In genomic region chr10:90598513-90598912, GRCh38 we compare ENCODE assay signal across 30 cellular contexts.
"Had no signal": no experiment of that assay in that cellular context is flagged by ENCODE, and none has a peak within 500 bp of the region (broad histone marks: within the 10 kb centered on the region; RNA-seq: fewer than 3 reads in every experiment).

No MANE protein-coding gene starts in this region.

- H3K4me3 ChIP-seq: K562, Peyer's patch had no signal

- H3K27ac Mint-ChIP-seq: activated B cell treated with CpG ODN at 0.5 μM for 24 hours; activated CD4-positive, alpha-beta memory T cell treated with anti-CD3 and anti-CD28 coated beads for 36 hours; activated naive CD4-positive, alpha-beta T cell treated with anti-CD3 and anti-CD28 coated beads, Interleukin-2, amount 10 ng/mL, durations not matched to agents 7 days and 5 days; activated naive CD8-positive, alpha-beta T cell; activated naive CD8-positive, alpha-beta T cell treated with anti-CD3 and anti-CD28 coated beads, Interleukin-2, amount 50 U/mL, for 24 hours; brain had no signal

- H3K27me3 ChIP-seq: Peyer's patch had no signal

- H3K9me3 ChIP-seq: Peyer's patch had no signal

- H3K4me3 Mint-ChIP-seq: activated B cell treated with CpG ODN at 0.5 μM for 24 hours; activated CD4-positive, alpha-beta memory T cell treated with anti-CD3 and anti-CD28 coated beads for 36 hours; activated naive CD4-positive, alpha-beta T cell treated with anti-CD3 and anti-CD28 coated beads, Interleukin-2, amount 10 ng/mL, durations not matched to agents 7 days and 5 days; activated naive CD8-positive, alpha-beta T cell; activated naive CD8-positive, alpha-beta T cell treated with anti-CD3 and anti-CD28 coated beads, Interleukin-2, amount 50 U/mL, for 24 hours; activated T-cell treated with anti-CD3 and anti-CD28 coated beads, Interleukin-2, amount 50 U/mL, for 4 hours; brain had no signal

- H3K4me1 ChIP-seq: Peyer's patch had no signal

- H3K9me3 Mint-ChIP-seq: activated B cell treated with CpG ODN at 0.5 μM for 24 hours; activated naive CD4-positive, alpha-beta T cell treated with anti-CD3 and anti-CD28 coated beads, Interleukin-2, amount 10 ng/mL, durations not matched to agents 7 days and 5 days; activated T-cell treated with anti-CD3 and anti-CD28 coated beads, Interleukin-2, amount 50 U/mL, for 4 hours; brain had no signal

- H3K36me3 ChIP-seq: Peyer's patch had no signal

- DNase-seq: activated B cell treated with CpG ODN at 0.5 μM for 24 hours; activated CD4-positive, alpha-beta memory T cell treated with anti-CD3 and anti-CD28 coated beads for 36 hours; activated CD4-positive, alpha-beta T cell treated with anti-CD3 and anti-CD28 coated beads for 4 hours; activated CD4-positive, alpha-beta T cell treated with anti-CD3 and anti-CD28 coated beads, Interleukin-2, amount 50 U/mL, for 1 hour; activated CD4-positive, CD25-positive, alpha-beta regulatory T cell treated with anti-CD3 and anti-CD28 coated beads, Interleukin-2, amount 50 U/mL, for 72 hours; activated CD8-positive, alpha-beta memory T cell treated with anti-CD3 and anti-CD28 coated beads, Interleukin-2, amount 50 U/mL, for 4 hours; activated effector memory CD4-positive, alpha-beta T cell treated with Interleukin-2 at 50 U/mL for 16 hours; activated naive CD4-positive, alpha-beta T cell treated with anti-CD3 and anti-CD28 coated beads, Interleukin-2, amount 10 ng/mL, durations not matched to agents 7 days and 5 days; activated naive CD8-positive, alpha-beta T cell treated with anti-CD3 and anti-CD28 coated beads, Interleukin-2, amount 50 U/mL, for 24 hours; activated T-cell treated with anti-CD3 and anti-CD28 coated beads for 4 hours; activated T-cell treated with anti-CD3 and anti-CD28 coated beads, Interleukin-2, amount 50 U/mL, for 4 hours; anterior cingulate cortex; caudate nucleus; cerebellar nuclear complex; NCI-H1105; NCI-H1436; NCI-H1694; NCI-H1930; NCI-H2227 treated with DMSO at 0.1 percent for 48 hours; NCI-H446; NCI-H510A treated with DMSO at 0.1 percent for 48 hours; NCI-H526 treated with DMSO at 0.1 percent for 48 hours; NCI-H774; Peyer's patch; RPMI8226; SIG-M5; T1000 had no signal

- H3K36me3 Mint-ChIP-seq: activated CD4-positive, alpha-beta memory T cell treated with anti-CD3 and anti-CD28 coated beads for 36 hours; activated naive CD4-positive, alpha-beta T cell treated with anti-CD3 and anti-CD28 coated beads, Interleukin-2, amount 10 ng/mL, durations not matched to agents 7 days and 5 days; brain had no signal

- H3K27me3 Mint-ChIP-seq: activated B cell treated with CpG ODN at 0.5 μM for 24 hours; activated naive CD4-positive, alpha-beta T cell treated with anti-CD3 and anti-CD28 coated beads, Interleukin-2, amount 10 ng/mL, durations not matched to agents 7 days and 5 days had no signal

- ATAC-seq: activated naive CD8-positive, alpha-beta T cell treated with anti-CD3 and anti-CD28 coated beads, Interleukin-2, amount 50 U/mL, for 24 hours; activated T-cell treated with anti-CD3 and anti-CD28 coated beads, Interleukin-2, amount 50 U/mL, for 4 hours; K562 had no signal

- H3K4me1 Mint-ChIP-seq: activated B cell treated with CpG ODN at 0.5 μM for 24 hours; activated naive CD4-positive, alpha-beta T cell treated with anti-CD3 and anti-CD28 coated beads, Interleukin-2, amount 10 ng/mL, durations not matched to agents 7 days and 5 days; activated naive CD8-positive, alpha-beta T cell treated with anti-CD3 and anti-CD28 coated beads, Interleukin-2, amount 50 U/mL, for 24 hours; brain had no signal
